ENCODE assay signal across 27 cellular contexts in genomic region chr3:109973733-109974132, GRCh38.
DNase-seq lines count a peak whose midpoint lies in the region; ATAC-seq and TF ChIP-seq lines count a peak whose summit lies in the region.
"Had no signal": no experiment of that assay in that cellular context is flagged by ENCODE, and none has a peak within 500 bp of the region (broad histone marks: within the 10 kb centered on the region; RNA-seq: fewer than 3 reads in every experiment).

No MANE protein-coding gene starts in this region.

- H4K20me1 ChIP-seq in SK-N-SH (ENCODE audit: insufficient read depth): no peaks in the 10 kb centered on the region
- no peaks in the 10 kb centered on the region for H4K20me1 ChIP-seq in osteoblast (ENCODE audit: insufficient read depth, low read length)

- DNase-seq in SK-N-SH: no peak
- DNase-seq in RKO (ENCODE audit: low spot score): peak; percentile 7
- peak; percentile 19 for DNase-seq in fibroblast of peridontal ligament (ENCODE audit: extremely low read depth)
- peak; percentile 74 for DNase-seq in osteoblast (ENCODE audit: insufficient read length, low spot score, missing footprints)
- DNase-seq in C1 segment of cervical spinal cord (lab: John Stamatoyannopoulos, UW): no peak
- DNase-seq: activated CD4-positive, alpha-beta memory T cell treated with anti-CD3 and anti-CD28 coated beads, Interleukin-2, amount 10 ng/mL, durations not matched to agents 7 days and 5 days; activated gamma-delta T cell; activated naive CD8-positive, alpha-beta T cell treated with anti-CD3 and anti-CD28 coated beads, Interleukin-2, amount 50 U/mL, for 24 hours; BE2C; central memory CD4-positive, alpha-beta T cell; DMS79; erythroblast; KG1; MV-4-11; NCI-H2171; NCI-H69; sigmoid colon; stimulated activated CD8-positive, alpha-beta memory T cell treated with anti-CD3 and anti-CD28 coated beads, Interleukin-4, amount 100 ng/mL, for 48 hours; trophoblast cell had no signal

- H2AFZ ChIP-seq in SK-N-SH (ENCODE audit: low read depth) (no peak overlapping the region), osteoblast (ENCODE audit: low read length) (no peak overlapping the region)
- H2AFZ ChIP-seq: neural progenitor cell had no signal

- H3K9me3 ChIP-seq in SK-N-SH: 0 out of 2 replicates have a peak, but pooled peaks cover 5% of the 10 kb centered on the region
- H3K9me3 ChIP-seq in osteoblast (ENCODE audit: low read depth, low read length): no peaks in the 10 kb centered on the region
- H3K9me3 ChIP-seq: BE2C, sigmoid colon had no signal

- H3K9ac ChIP-seq in SK-N-SH: no peak overlapping the region
- H3K9ac ChIP-seq: neural progenitor cell had no signal

- no peak for TF ChIP-seq RAD21 in SK-N-SH (IDR thresholded peaks at IDR 0.05; ENCODE audit: low read length)

- H3K4me2 ChIP-seq in SK-N-SH (no peak overlapping the region), osteoblast (ENCODE audit: insufficient read depth, low read length) (no peak overlapping the region)
- H3K4me2 ChIP-seq: neural progenitor cell had no signal

- no peaks in the 10 kb centered on the region for H3K9me2 ChIP-seq in SK-N-SH

- H3K4me3 ChIP-seq in SK-N-SH (ENCODE audit: low read depth in 2 of 2, low read length in 1 of 2) (no peak overlapping the region), osteoblast (ENCODE audit: insufficient read depth, low read length) (no peak overlapping the region)
- H3K4me3 ChIP-seq: neural progenitor cell, sigmoid colon had no signal

- TF ChIP-seq CTCF in SK-N-SH (IDR thresholded peaks at IDR 0.05) (no peak), osteoblast (IDR thresholded peaks at IDR 0.05; ENCODE audit: extremely low read depth, low read depth, low read length) (no peak)

- H3K79me2 ChIP-seq in SK-N-SH (ENCODE audit: insufficient read depth): no peaks in the 10 kb centered on the region
- H3K79me2 ChIP-seq in osteoblast (ENCODE audit: insufficient read depth, low read length): no peaks in the 10 kb centered on the region

- no peaks in the 10 kb centered on the region for H3K36me3 ChIP-seq in SK-N-SH (replicated peaks in 1 of 2; ENCODE audit: control insufficient read depth in 1 of 2, insufficient read depth in 2 of 2, low read length in 1 of 2)
- H3K36me3 ChIP-seq in osteoblast (ENCODE audit: insufficient read depth, low read length): no peaks in the 10 kb centered on the region
- H3K36me3 ChIP-seq: BE2C, neural progenitor cell, sigmoid colon had no signal

- ATAC-seq in SK-N-SH treated with all-trans-retinoic acid at 6 μM for 48 hours: no peak
- ATAC-seq in GM21717 (IDR thresholded peaks at IDR 0.05; ENCODE audit: unreplicated experiment): no peak
- ATAC-seq in HG03139 (IDR thresholded peaks at IDR 0.05; ENCODE audit: unreplicated experiment): no peak
- ATAC-seq: activated CD4-positive, CD25-positive, alpha-beta regulatory T cell treated with anti-CD3 and anti-CD28 coated beads, Interleukin-2, amount 50 U/mL, for 24 hours; activated naive CD8-positive, alpha-beta T cell treated with anti-CD3 and anti-CD28 coated beads, Interleukin-2, amount 50 U/mL, for 24 hours; left lobe of liver; Right ventricle myocardium inferior had no signal

- H3K27me3 ChIP-seq in SK-N-SH (ENCODE audit: insufficient read depth): no peaks in the 10 kb centered on the region
- H3K27me3 ChIP-seq in osteoblast (ENCODE audit: insufficient read depth, low read length): no peaks in the 10 kb centered on the region
- H3K27me3 ChIP-seq: BE2C, neural progenitor cell, sigmoid colon had no signal

- POLR2A ChIA-PET in SK-N-SH (lab: Yijun Ruan, JAX): no interaction called here

- WGBS in SK-N-SH (ENCODE audit: low lambda C conversion rate): 21% methylated on average over 4 of the region's 4 CpGs

- H3F3A ChIP-seq in SK-N-SH (replicated peaks; ENCODE audit: insufficient read depth): no peaks in the 10 kb centered on the region

- H3K4me1 ChIP-seq in SK-N-SH (ENCODE audit: control insufficient read depth in 1 of 2, insufficient read depth in 2 of 2, low read depth in 1 of 2, low read length in 1 of 2) (no peaks in the 10 kb centered on the region), osteoblast (ENCODE audit: insufficient read depth, low read length) (no peaks in the 10 kb centered on the region)
- H3K4me1 ChIP-seq: BE2C, neural progenitor cell, sigmoid colon had no signal

- CTCF ChIA-PET in SK-N-SH (lab: Yijun Ruan, JAX): interaction anchor here (1.3 kb wide), 1 partner anchor 8 kb away, joined by 5 read pairs; no protein-coding TSS in a partner anchor

- no peak for TF ChIP-seq EP300 in SK-N-SH (IDR thresholded peaks at IDR 0.05; ENCODE audit: borderline replicate concordance in 1 of 2, low read depth in 1 of 2, low read length in 1 of 2)

- H3K27ac ChIP-seq in SK-N-SH (ENCODE audit: low read depth in 2 of 2, low read length in 1 of 2): no peak overlapping the region
- H3K27ac ChIP-seq in osteoblast (ENCODE audit: low read depth, low read length): no peak overlapping the region
- H3K27ac ChIP-seq: 22Rv1, neural progenitor cell, sigmoid colon had no signal

TF ChIP-seq in SK-N-SH, 30 proteins besides CTCF, POLR2A, EP300 and RAD21:
- TF ChIP-seq GATA2 (CRISPR knock-in tag; IDR thresholded peaks at IDR 0.05): no peak
- TF ChIP-seq, protein P1, sequence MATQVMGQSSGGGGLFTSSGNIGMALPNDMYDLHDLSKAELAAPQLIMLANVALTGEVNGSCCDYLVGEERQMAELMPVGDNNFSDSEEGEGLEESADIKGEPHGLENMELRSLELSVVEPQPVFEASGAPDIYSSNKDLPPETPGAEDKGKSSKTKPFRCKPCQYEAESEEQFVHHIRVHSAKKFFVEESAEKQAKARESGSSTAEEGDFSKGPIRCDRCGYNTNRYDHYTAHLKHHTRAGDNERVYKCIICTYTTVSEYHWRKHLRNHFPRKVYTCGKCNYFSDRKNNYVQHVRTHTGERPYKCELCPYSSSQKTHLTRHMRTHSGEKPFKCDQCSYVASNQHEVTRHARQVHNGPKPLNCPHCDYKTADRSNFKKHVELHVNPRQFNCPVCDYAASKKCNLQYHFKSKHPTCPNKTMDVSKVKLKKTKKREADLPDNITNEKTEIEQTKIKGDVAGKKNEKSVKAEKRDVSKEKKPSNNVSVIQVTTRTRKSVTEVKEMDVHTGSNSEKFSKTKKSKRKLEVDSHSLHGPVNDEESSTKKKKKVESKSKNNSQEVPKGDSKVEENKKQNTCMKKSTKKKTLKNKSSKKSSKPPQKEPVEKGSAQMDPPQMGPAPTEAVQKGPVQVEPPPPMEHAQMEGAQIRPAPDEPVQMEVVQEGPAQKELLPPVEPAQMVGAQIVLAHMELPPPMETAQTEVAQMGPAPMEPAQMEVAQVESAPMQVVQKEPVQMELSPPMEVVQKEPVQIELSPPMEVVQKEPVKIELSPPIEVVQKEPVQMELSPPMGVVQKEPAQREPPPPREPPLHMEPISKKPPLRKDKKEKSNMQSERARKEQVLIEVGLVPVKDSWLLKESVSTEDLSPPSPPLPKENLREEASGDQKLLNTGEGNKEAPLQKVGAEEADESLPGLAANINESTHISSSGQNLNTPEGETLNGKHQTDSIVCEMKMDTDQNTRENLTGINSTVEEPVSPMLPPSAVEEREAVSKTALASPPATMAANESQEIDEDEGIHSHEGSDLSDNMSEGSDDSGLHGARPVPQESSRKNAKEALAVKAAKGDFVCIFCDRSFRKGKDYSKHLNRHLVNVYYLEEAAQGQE (IDR thresholded peaks at IDR 0.05; ENCODE audit: low read depth, low read length): peak; percentile 94

TF ChIP-seq in SK-N-SH treated with all-trans-retinoic acid at 6 μM for 48 hours, 23 proteins besides CTCF, POLR2A, EP300 and RAD21:
- no peak for TF ChIP-seq CSDC2 (CRISPR knock-in tag; IDR thresholded peaks at IDR 0.05)
- TF ChIP-seq SNAI2 (CRISPR knock-in tag; IDR thresholded peaks at IDR 0.05): no peak
- no peak for TF ChIP-seq ZFP3 (CRISPR knock-in tag; IDR thresholded peaks at IDR 0.05)
- no peak for TF ChIP-seq OSR1 (CRISPR knock-in tag; IDR thresholded peaks at IDR 0.05)
- TF ChIP-seq TCF4 (CRISPR knock-in tag; IDR thresholded peaks at IDR 0.05; ENCODE audit: borderline replicate concordance): no peak
- TF ChIP-seq ZNF8 (CRISPR knock-in tag; IDR thresholded peaks at IDR 0.05): no peak
- TF ChIP-seq GLIS3 (CRISPR knock-in tag; IDR thresholded peaks at IDR 0.05): no peak
- TF ChIP-seq ARNTL (CRISPR knock-in tag; IDR thresholded peaks at IDR 0.05; ENCODE audit: borderline replicate concordance, low read depth): no peak
- no peak for TF ChIP-seq TOX (CRISPR knock-in tag; IDR thresholded peaks at IDR 0.05; ENCODE audit: borderline replicate concordance)
- no peak for TF ChIP-seq TSHZ2 (CRISPR knock-in tag; IDR thresholded peaks at IDR 0.05)
TF ChIP-seq in SK-N-SH treated with all-trans-retinoic acid at 6 μM for 48 hours: peak in this region for 0.

Comparison
In these comparisons a context has a peak if more than half of its experiments do, and no peak if none do; other contexts are left out.
1. DNase-seq: peak in RKO (single experiment), fibroblast of peridontal ligament (single experiment) and osteoblast (single experiment); none in SK-N-SH (single experiment) and C1 segment of cervical spinal cord (0 of 14).